17 cellular contexts compared by ENCODE assay signal in genomic region chr7:226281-226882, GRCh38. TPM values are rescaled to one million over a fixed set of nuclear protein-coding genes. Genes with fewer than 3 reads are reported as not detected.
DNase-seq lines count a peak whose midpoint lies in the region; ATAC-seq, FAIRE-seq and TF ChIP-seq lines count a peak whose summit lies in the region.
"Had no signal": no experiment of that assay in that cellular context is flagged by ENCODE, and none has a peak within 500 bp of the region (broad histone marks: within the 10 kb centered on the region; RNA-seq: fewer than 3 reads in every experiment).

No MANE protein-coding gene starts in this region.

- H4K20me1 ChIP-seq in mammary epithelial cell (ENCODE audit: insufficient read depth, low read length): no peaks in the 10 kb centered on the region

- CTCF ChIA-PET in A549 (lab: Yijun Ruan, JAX) (no interaction called here), mammary epithelial cell (lab: Charles Lee; ENCODE audit: low non-redundant PET) (no interaction called here)

- BruUV-seq in mammary epithelial cell (replicated peaks; lab: Mats Ljungman, UMichigan): no TSS peak

- peak in 1 of 2 experiments; percentile 29 for DNase-seq in A549 (ENCODE audit: low read depth in 1 of 2, low spot score in 1 of 2)
- peak; percentile 87 for DNase-seq in HK-2 (ENCODE audit: unreplicated experiment)
- peak; percentile 16 for DNase-seq in mammary epithelial cell
- no peak for DNase-seq in left lobe of liver (ENCODE audit: low spot score)
- no peak for DNase-seq in NCI-H345 (lab: John Stamatoyannopoulos, UW)
- DNase-seq in C1 segment of cervical spinal cord (lab: John Stamatoyannopoulos, UW): no peak
- DNase-seq: activated CD8-positive, alpha-beta T cell treated with anti-CD3 and anti-CD28 coated beads, Interleukin-2, amount 10 ng/mL, durations not matched to agents 7 days and 5 days; activated naive CD4-positive, alpha-beta T cell; DMS153; NCI-H526 treated with DMSO at 0.1 percent for 48 hours; SHP77 had no signal

- no peak for TF ChIP-seq CTCF in A549 (IDR thresholded peaks at IDR 0.05)
- peak in 1 of 2 donors; percentile 6 for TF ChIP-seq CTCF in mammary epithelial cell (conservative IDR thresholded peaks at IDR 0.05 in 1 of 2, IDR thresholded peaks at IDR 0.05 in 1 of 2; ENCODE audit: extremely low read depth in 1 of 2, insufficient read depth in 1 of 2, low read depth in 1 of 2, low read length in 2 of 2)

- H3K9me3 ChIP-seq in A549: no peaks in the 10 kb centered on the region
- no peaks in the 10 kb centered on the region for H3K9me3 ChIP-seq in mammary epithelial cell (replicated peaks; ENCODE audit: insufficient read depth, low read length)
- H3K9me3 ChIP-seq: thoracic aorta had no signal

- H3K4me3 ChIP-seq in A549 (no peak overlapping the region), mammary epithelial cell (replicated peaks in 1 of 3; ENCODE audit: insufficient read depth in 1 of 3, low read depth in 2 of 3, low read length in 3 of 3) (no peak overlapping the region)
- H3K4me3 ChIP-seq: cardiac muscle cell, smooth muscle cell, thoracic aorta had no signal

- peak overlapping the region; percentile 17 to 46; a peak in 4 of 6 replicates for H3K27ac ChIP-seq in A549
- H3K27ac ChIP-seq in mammary epithelial cell (ENCODE audit: insufficient read depth, low read depth, low read length): no peak overlapping the region
- H3K27ac ChIP-seq: cardiac muscle cell, thoracic aorta had no signal

- no peak overlapping the region for H3K4me2 ChIP-seq in A549
- H3K4me2 ChIP-seq in mammary epithelial cell (ENCODE audit: insufficient read depth, low read depth, low read length): no peak overlapping the region
- H3K4me2 ChIP-seq: smooth muscle cell had no signal

- TF ChIP-seq POLR2A in A549 (IDR thresholded peaks at IDR 0.05; ENCODE audit: low read length): no peak

- FAIRE-seq in A549 (lab: Jason Lieb, UNC): no peak
- FAIRE-seq: TTC549 had no signal

- H2AFZ ChIP-seq in mammary epithelial cell (ENCODE audit: low read depth, low read length): no peak overlapping the region

- H3K27me3 ChIP-seq in mammary epithelial cell (ENCODE audit: insufficient read depth, low read length): no peaks in the 10 kb centered on the region
- H3K27me3 ChIP-seq: cardiac muscle cell had no signal

- no peak for TF ChIP-seq RAD21 in A549 (conservative IDR thresholded peaks at IDR 0.05 in 1 of 2, IDR thresholded peaks at IDR 0.05 in 1 of 2)

- intact Hi-C loops in mammary epithelial cell (cut with micrococcal nuclease): no loop called here

- WGBS in A549 (ENCODE audit: missing lambda C conversion rate): 47% methylated on average over 6 of the region's 23 CpGs
- 95% methylated on average over 6 of the region's 23 CpGs for WGBS in mammary epithelial cell (ENCODE audit: low coverage, missing lambda C conversion rate)

- TF ChIP-seq EP300 in A549 (IDR thresholded peaks at IDR 0.05): no peak

- no peak overlapping the region for H3K9ac ChIP-seq in mammary epithelial cell (ENCODE audit: insufficient read depth, low read length)

- H3K79me2 ChIP-seq in mammary epithelial cell (ENCODE audit: insufficient read depth, low read length): peaks cover 29% of the 10 kb centered on the region

- peak; percentile 39 to 56; a peak in 3 of 6 replicates for ATAC-seq in A549
- ATAC-seq in left lobe of liver: peak; percentile 71
- ATAC-seq in HG03097 (IDR thresholded peaks at IDR 0.05; ENCODE audit: low FRiP score, unreplicated experiment): no peak
- no peak for ATAC-seq in GM21526 (IDR thresholded peaks at IDR 0.05; ENCODE audit: low FRiP score, unreplicated experiment)
- ATAC-seq: activated CD8-positive, alpha-beta T cell treated with anti-CD3 and anti-CD28 coated beads, Interleukin-2, amount 10 ng/mL, durations not matched to agents 7 days and 5 days had no signal

- peaks cover 4% of the 10 kb centered on the region for H3K36me3 ChIP-seq in mammary epithelial cell (ENCODE audit: insufficient read depth, low read length)
- H3K36me3 ChIP-seq: cardiac muscle cell, thoracic aorta had no signal

- in situ Hi-C loops in mammary epithelial cell (cut with MboI; ENCODE audit: low sequenced_read_pairs in 2 of 2): no loop called here

- H3K4me1 ChIP-seq in A549 (peaks cover 9% of the 10 kb centered on the region), mammary epithelial cell (ENCODE audit: insufficient read depth, low read length) (peaks cover 26% of the 10 kb centered on the region)

- POLR2A ChIA-PET in A549 (lab: Yijun Ruan, JAX): no interaction called here

- dilution Hi-C loops in mammary epithelial cell (cut with HindIII; ENCODE audit: low sequenced_read_pairs): loop anchor here (5.0 kb wide), 1 partner anchor 44 kb away; no protein-coding TSS in a partner anchor

TF ChIP-seq in A549, 52 proteins besides CTCF, POLR2A, EP300 and RAD21:
- TF ChIP-seq JUN (IDR thresholded peaks at IDR 0.05) (no peak), RNF2 (IDR thresholded peaks at IDR 0.05; ENCODE audit: borderline replicate concordance, low read depth) (no peak), E2F6 (IDR thresholded peaks at IDR 0.05; ENCODE audit: borderline replicate concordance, low read depth) (no peak), CEBPB (IDR thresholded peaks at IDR 0.05) (no peak), NPAS2 (CRISPR knock-in tag; IDR thresholded peaks at IDR 0.05; ENCODE audit: borderline replicate concordance) (no peak), ATOH8 (CRISPR knock-in tag; IDR thresholded peaks at IDR 0.05; ENCODE audit: low read depth) (no peak), ZFP36 (IDR thresholded peaks at IDR 0.05; ENCODE audit: borderline replicate concordance, partially characterized antibody) (no peak), MAZ (IDR thresholded peaks at IDR 0.05; ENCODE audit: borderline replicate concordance, low read depth, low read length) (no peak), PHF8 (IDR thresholded peaks at IDR 0.05; ENCODE audit: borderline replicate concordance, low read depth) (no peak), HEYL (CRISPR knock-in tag; IDR thresholded peaks at IDR 0.05) (no peak), RFX5 (IDR thresholded peaks at IDR 0.05) (no peak), MAX (IDR thresholded peaks at IDR 0.05) (no peak), ZC3H11A (IDR thresholded peaks at IDR 0.05) (no peak), ZSCAN20 (CRISPR knock-in tag; IDR thresholded peaks at IDR 0.05) (no peak), HOXB13 (CRISPR knock-in tag; IDR thresholded peaks at IDR 0.05; ENCODE audit: low read depth) (no peak), JUNB (IDR thresholded peaks at IDR 0.05) (no peak), HDAC2 (IDR thresholded peaks at IDR 0.05) (no peak), FOSB (CRISPR knock-in tag; IDR thresholded peaks at IDR 0.05) (no peak)
TF ChIP-seq in A549: peak in this region for 0.

RNA-seq across cellular contexts. Expression of gene FAM20C, which starts 34.0 kb away (rescaled TPM):
- polyA plus RNA-seq in A549 (2011; rRNA removed) (5.6 and 7.6 TPM in 2 replicates), A549 (2017; fragmentation: RNase III; extraction: RNeasy Plus Mini Kit Qiagen cat#74134 plus additional on column Dnase treatment) (15.5 to 20.3 TPM (median 17.8 TPM) in 3 replicates), mammary epithelial cell (30.6 TPM)
- 15.2 and 19.4 TPM in 2 replicates for polyA plus RNA-seq in A549 (2012; cell fraction: cytosol; rRNA removed)
- polyA plus RNA-seq in A549 (2012; cell fraction: nucleus; rRNA removed): 21.9 and 28.3 TPM in 2 replicates
- 7.1 and 8.6 TPM in 2 replicates for polyA minus RNA-seq in A549 (2011; rRNA and poly(A)+ RNA removed)
- total RNA-seq in mammary epithelial cell (10 to 100 TPM; 37.0 to 48.5 TPM), left lobe of liver (72.2 TPM)
- polyA minus RNA-seq in mammary epithelial cell: 6.7 TPM

Comparison
In these comparisons a context has a peak if more than half of its experiments do, and no peak if none do; other contexts are left out.
1. ATAC-seq: peak in A549 (2 of 2) and left lobe of liver (single experiment); none in HG03097 (single experiment) and GM21526 (single experiment).
2. DNase-seq: peak in HK-2 (single experiment) and mammary epithelial cell (single experiment); none in left lobe of liver (single experiment), NCI-H345 (single experiment) and C1 segment of cervical spinal cord (0 of 14).